Comparison of ENCODE assay signal across 27 cellular contexts in the genomic region with DNA sequence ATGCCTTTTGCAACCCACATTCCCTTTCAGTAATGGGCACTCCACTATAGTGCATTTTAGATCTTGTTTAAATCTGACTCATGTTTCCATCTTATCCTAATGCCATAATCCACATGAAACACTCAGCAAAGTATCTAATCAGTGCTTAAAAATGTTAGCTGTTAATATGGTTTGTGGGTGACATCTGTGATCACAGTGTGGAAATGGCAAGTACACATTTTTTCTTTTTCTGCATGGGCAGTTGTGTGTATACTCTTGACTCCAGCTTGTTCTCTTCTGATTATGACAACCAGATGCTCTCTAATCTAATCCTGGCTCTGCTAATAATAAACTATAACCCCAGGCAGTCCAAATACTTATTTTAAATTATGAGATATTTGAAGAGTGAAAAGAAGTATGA.
"Had no signal": no experiment of that assay in that cellular context is flagged by ENCODE, and none has a peak within 500 bp of the region (broad histone marks: within the 10 kb centered on the region; RNA-seq: fewer than 3 reads in every experiment).

No MANE protein-coding gene starts in this region.

- H3K27ac Mint-ChIP-seq: activated CD8-positive, alpha-beta T cell treated with anti-CD3 and anti-CD28 coated beads, Interleukin-2, amount 10 ng/mL, durations not matched to agents 7 days and 5 days; activated naive CD4-positive, alpha-beta T cell treated with anti-CD3 and anti-CD28 coated beads, Interleukin-2, amount 50 U/mL, for 24 hours; activated T-cell treated with anti-CD3 and anti-CD28 coated beads, Interleukin-2, amount 50 U/mL, for 24 hours; activated T-helper 1 cell treated with anti-CD3 and anti-CD28 coated beads, Interleukin-12 subunit alpha, Interleukin-12 subunit beta, Interleukin-2, Interleukin-4 antibody, amounts not matched to agents 30 ng/mL and 10 ng/mL and 1 ng/mL, durations not matched to agents 14 hours and 24 hours and 36 hours; brain; IgD-negative memory B cell had no signal

- H3K4me3 ChIP-seq: ascending aorta, cardiac muscle cell had no signal

- H3K36me3 ChIP-seq: ascending aorta, cardiac muscle cell had no signal

- H3K27ac ChIP-seq: ascending aorta, cardiac muscle cell had no signal

- ATAC-seq: activated CD8-positive, alpha-beta T cell treated with anti-CD3 and anti-CD28 coated beads, Interleukin-2, amount 10 ng/mL, durations not matched to agents 7 days and 5 days; PC-3 had no signal

- H3K36me3 Mint-ChIP-seq: activated naive CD4-positive, alpha-beta T cell treated with anti-CD3 and anti-CD28 coated beads, Interleukin-2, amount 50 U/mL, for 24 hours; brain; IgD-negative memory B cell had no signal

- H3K4me3 Mint-ChIP-seq: activated CD8-positive, alpha-beta T cell treated with anti-CD3 and anti-CD28 coated beads, Interleukin-2, amount 10 ng/mL, durations not matched to agents 7 days and 5 days; activated naive CD4-positive, alpha-beta T cell treated with anti-CD3 and anti-CD28 coated beads, Interleukin-2, amount 50 U/mL, for 24 hours; activated T-cell treated with anti-CD3 and anti-CD28 coated beads, Interleukin-2, amount 50 U/mL, for 24 hours; activated T-helper 1 cell treated with anti-CD3 and anti-CD28 coated beads, Interleukin-12 subunit alpha, Interleukin-12 subunit beta, Interleukin-2, Interleukin-4 antibody, amounts not matched to agents 30 ng/mL and 10 ng/mL and 1 ng/mL, durations not matched to agents 14 hours and 24 hours and 36 hours; brain; IgD-negative memory B cell had no signal

- H3K9me3 ChIP-seq: ascending aorta had no signal

- DNase-seq: activated CD4-positive, alpha-beta T cell treated with anti-CD3 and anti-CD28 coated beads for 48 hours; activated CD4-positive, alpha-beta T cell treated with anti-CD3 and anti-CD28 coated beads, Interleukin-2, amount 50 U/mL, for 4 hours; activated CD4-positive, CD25-positive, alpha-beta regulatory T cell treated with anti-CD3 and anti-CD28 coated beads, Interleukin-2, amount 50 U/mL, for 72 hours; activated CD8-positive, alpha-beta T cell treated with anti-CD3 and anti-CD28 coated beads, Interleukin-2, amount 10 ng/mL, durations not matched to agents 7 days and 5 days; activated effector memory CD4-positive, alpha-beta T cell treated with Interleukin-2 at 50 U/mL for 16 hours; activated naive CD4-positive, alpha-beta T cell; activated T-cell treated with anti-CD3 and anti-CD28 coated beads, Interleukin-2, amount 50 U/mL, for 24 hours; amniotic stem cell; cerebellar nuclear complex; KG1; NCI-H1092; NCI-H1417; NCI-H1694; NCI-H2029 treated with DMSO at 0.1 percent for 48 hours; NCI-H2227 treated with DMSO at 0.1 percent for 48 hours; NCI-H446 treated with DMSO at 0.1 percent for 48 hours; NCI-H526; NCI-H774; PC-3; SHP77 treated with DMSO at 0.1 percent for 48 hours; T-helper 1 cell had no signal

- H3K27me3 ChIP-seq: ascending aorta, cardiac muscle cell had no signal

- H3K4me1 Mint-ChIP-seq: activated naive CD4-positive, alpha-beta T cell treated with anti-CD3 and anti-CD28 coated beads, Interleukin-2, amount 50 U/mL, for 24 hours; IgD-negative memory B cell had no signal

- H3K27me3 Mint-ChIP-seq: activated naive CD4-positive, alpha-beta T cell treated with anti-CD3 and anti-CD28 coated beads, Interleukin-2, amount 50 U/mL, for 24 hours; activated T-cell treated with anti-CD3 and anti-CD28 coated beads, Interleukin-2, amount 50 U/mL, for 24 hours; IgD-negative memory B cell had no signal

- H3K9me3 Mint-ChIP-seq: activated naive CD4-positive, alpha-beta T cell treated with anti-CD3 and anti-CD28 coated beads, Interleukin-2, amount 50 U/mL, for 24 hours; activated T-cell treated with anti-CD3 and anti-CD28 coated beads, Interleukin-2, amount 50 U/mL, for 24 hours; activated T-helper 1 cell treated with anti-CD3 and anti-CD28 coated beads, Interleukin-12 subunit alpha, Interleukin-12 subunit beta, Interleukin-2, Interleukin-4 antibody, amounts not matched to agents 30 ng/mL and 10 ng/mL and 1 ng/mL, durations not matched to agents 14 hours and 24 hours and 36 hours; IgD-negative memory B cell had no signal
